Comparison of ENCODE assay signal across 17 cellular contexts in genomic region chr7:111392294-111392693, GRCh38.
A peak's percentile ranks its signal among the peaks of the same experiment; 100 is the strongest.
DNase-seq lines count a peak whose midpoint lies in the region; ATAC-seq, FAIRE-seq and TF ChIP-seq lines count a peak whose summit lies in the region.
"Had no signal": no experiment of that assay in that cellular context is flagged by ENCODE, and none has a peak within 500 bp of the region (broad histone marks: within the 10 kb centered on the region; RNA-seq: fewer than 3 reads in every experiment).

No MANE protein-coding gene starts in this region.

- TF ChIP-seq POLR2A in heart left ventricle (IDR thresholded peaks at IDR 0.05) (no peak), tibial nerve (IDR thresholded peaks at IDR 0.05) (no peak)

- H3K4me2 ChIP-seq in astrocyte (ENCODE audit: low read length), result no peak overlapping the region
- no peak overlapping the region for H3K4me2 ChIP-seq in mesendoderm (ENCODE audit: low read length)

- peaks cover 0 to 3% (median 0%) of the 10 kb centered on the region in 12 donors for H3K9me3 ChIP-seq in heart left ventricle
- H3K9me3 ChIP-seq in astrocyte (ENCODE audit: insufficient read depth, low read depth, low read length), result no peaks in the 10 kb centered on the region
- H3K9me3 ChIP-seq in tibial nerve, result peaks cover 0 to 3% (median 0%) of the 10 kb centered on the region in 4 donors

- H3K36me3 ChIP-seq in heart left ventricle, result no peaks in the 10 kb centered on the region
- no peaks in the 10 kb centered on the region for H3K36me3 ChIP-seq in astrocyte (ENCODE audit: insufficient read depth, low read length)
- no peaks in the 10 kb centered on the region for H3K36me3 ChIP-seq in mesendoderm (ENCODE audit: control insufficient read depth, insufficient read depth, low read length)
- no peaks in the 10 kb centered on the region for H3K36me3 ChIP-seq in tibial nerve

- TF ChIP-seq CTCF in heart left ventricle (IDR thresholded peaks at IDR 0.05), result no peak
- TF ChIP-seq CTCF in astrocyte (IDR thresholded peaks at IDR 0.05; ENCODE audit: insufficient read depth, low read depth, low read length), result no peak
- no peak for TF ChIP-seq CTCF in tibial nerve (IDR thresholded peaks at IDR 0.05)

- no peak for FAIRE-seq in astrocyte (lab: Jason Lieb, UNC)
- FAIRE-seq: GM19239, H54 had no signal

- ATAC-seq in heart left ventricle, result no peak
- ATAC-seq in left cardiac atrium, result no peak
- no peak for ATAC-seq in effector memory CD8-positive, alpha-beta T cell (replicated peaks)
- ATAC-seq: Panc1 had no signal

- H3K27me3 ChIP-seq in heart left ventricle (no peaks in the 10 kb centered on the region), astrocyte (ENCODE audit: insufficient read depth, low read length) (no peaks in the 10 kb centered on the region), mesendoderm (ENCODE audit: insufficient read depth, low read length, poor library complexity) (no peaks in the 10 kb centered on the region), tibial nerve (no peaks in the 10 kb centered on the region)

- H4K20me1 ChIP-seq in astrocyte (ENCODE audit: insufficient read depth, low read length), result no peaks in the 10 kb centered on the region

- no peak overlapping the region for H2AK5ac ChIP-seq in mesendoderm (ENCODE audit: low read length)

- no peaks in the 10 kb centered on the region for H3K36me3 Mint-ChIP-seq in astrocyte (ENCODE audit: low read depth, unreplicated experiment)
- no peaks in the 10 kb centered on the region for H3K36me3 Mint-ChIP-seq in effector memory CD8-positive, alpha-beta T cell (ENCODE audit: insufficient read depth)
- H3K36me3 Mint-ChIP-seq: CD14-positive monocyte had no signal

- no peak overlapping the region for H3K27ac Mint-ChIP-seq in astrocyte (ENCODE audit: unreplicated experiment)
- H3K27ac Mint-ChIP-seq in effector memory CD8-positive, alpha-beta T cell, result no peak overlapping the region
- H3K27ac Mint-ChIP-seq: CD14-positive monocyte, HFFc6 had no signal

- no peak overlapping the region for H4K8ac ChIP-seq in mesendoderm (ENCODE audit: low read depth, low read length)

- no peak overlapping the region for H2BK15ac ChIP-seq in mesendoderm (replicated peaks; ENCODE audit: low read depth)

- H3K4me3 Mint-ChIP-seq in astrocyte (ENCODE audit: unreplicated experiment), result no peak overlapping the region
- H3K4me3 Mint-ChIP-seq in effector memory CD8-positive, alpha-beta T cell, result no peak overlapping the region
- H3K4me3 Mint-ChIP-seq: CD14-positive monocyte, HFFc6 had no signal

- no peak overlapping the region for H3K56ac ChIP-seq in mesendoderm (ENCODE audit: low read length)

- 67 to 86% (median 74%) methylated on average over 1 of the region's 1 CpG for WGBS in heart left ventricle, 4 donors
- WGBS in mesendoderm (ENCODE audit: extremely low coverage, insufficient coverage, low lambda C conversion rate), result no CpG with 5 or more reads among the region's 1 CpG
- 38 to 46% methylated on average over 1 of the region's 1 CpG for WGBS in tibial nerve, 2 donors

- no peak overlapping the region for H3K23ac ChIP-seq in mesendoderm (ENCODE audit: low read length)

- H3K9me3 Mint-ChIP-seq in astrocyte (ENCODE audit: unreplicated experiment), result no peaks in the 10 kb centered on the region
- peaks cover 0 to 8% of the 10 kb centered on the region in 2 donors for H3K9me3 Mint-ChIP-seq in effector memory CD8-positive, alpha-beta T cell
- H3K9me3 Mint-ChIP-seq: HFFc6 had no signal

- H3K79me2 ChIP-seq in astrocyte (ENCODE audit: insufficient read depth, low read length), result no peaks in the 10 kb centered on the region
- no peaks in the 10 kb centered on the region for H3K79me2 ChIP-seq in mesendoderm (ENCODE audit: control insufficient read depth, insufficient read depth, low read length)

- H4K5ac ChIP-seq in mesendoderm (ENCODE audit: low read length), result no peak overlapping the region

- peak overlapping the region; percentile 39 for H3K18ac ChIP-seq in mesendoderm (ENCODE audit: low read length)

- no peak overlapping the region for H3K4ac ChIP-seq in mesendoderm (ENCODE audit: low read depth, low read length)

- H3K9ac ChIP-seq in astrocyte (ENCODE audit: low read length) (no peak overlapping the region), mesendoderm (ENCODE audit: low read length) (no peak overlapping the region)

- H3K27ac ChIP-seq in heart left ventricle (peak overlapping the region in 7 of 12 donors; percentile 26 to 62 (median 39)), astrocyte (ENCODE audit: low read depth, low read length) (peak overlapping the region; percentile 23), mesendoderm (ENCODE audit: low read depth, low read length) (no peak overlapping the region), tibial nerve (peak overlapping the region; percentile 17 to 79 (median 63))

- H3K4me3 ChIP-seq in heart left ventricle (no peak overlapping the region), astrocyte (ENCODE audit: insufficient read depth, low read depth, low read length) (no peak overlapping the region), mesendoderm (ENCODE audit: low read length) (no peak overlapping the region), tibial nerve (no peak overlapping the region)

- H2BK120ac ChIP-seq in mesendoderm (ENCODE audit: low read depth, low read length), result no peak overlapping the region

- DNase-seq in heart left ventricle, result no peak
- no peak for DNase-seq in left cardiac atrium
- DNase-seq in astrocyte (ENCODE audit: low read depth), result no peak
- DNase-seq in mesendoderm, result no peak
- DNase-seq in tibial nerve (ENCODE audit: low spot score in 2 of 2), result no peak
- DNase-seq in NCI-H1417 (lab: John Stamatoyannopoulos, UW), result no peak
- DNase-seq in effector memory CD8-positive, alpha-beta T cell, result no peak
- no peak for DNase-seq in NCI-H1092 treated with DMSO at 0.1 percent for 48 hours (lab: John Stamatoyannopoulos, UW)
- DNase-seq: HFFc6, NCI-H1436, NCI-H2029, NCI-H510A, Right ventricle myocardium superior had no signal

- H3K4me1 ChIP-seq in heart left ventricle (peaks cover 0 to 26% (median 9%) of the 10 kb centered on the region in 12 donors), astrocyte (ENCODE audit: insufficient read depth, low read length) (peaks cover 8% of the 10 kb centered on the region), mesendoderm (ENCODE audit: control insufficient read depth, low read depth, low read length) (no peaks in the 10 kb centered on the region), tibial nerve (peaks cover 0 to 38% (median 6%) of the 10 kb centered on the region in 4 donors)

- H3K4me1 Mint-ChIP-seq in astrocyte (ENCODE audit: low read depth, unreplicated experiment), result peaks cover 13% of the 10 kb centered on the region
- H3K4me1 Mint-ChIP-seq in effector memory CD8-positive, alpha-beta T cell (ENCODE audit: low read depth in 2 of 2), result no peaks in the 10 kb centered on the region
- H3K4me1 Mint-ChIP-seq: CD14-positive monocyte had no signal

- TF ChIP-seq EP300 in tibial nerve (IDR thresholded peaks at IDR 0.05), result no peak

- H3K79me1 ChIP-seq in mesendoderm (ENCODE audit: low read length), result no peaks in the 10 kb centered on the region

- no peak overlapping the region for H2BK5ac ChIP-seq in mesendoderm (ENCODE audit: low read length)

- H2AFZ ChIP-seq in astrocyte (ENCODE audit: low read depth, low read length), result no peak overlapping the region

- no peaks in the 10 kb centered on the region for H3K27me3 Mint-ChIP-seq in astrocyte (ENCODE audit: low read depth, unreplicated experiment)
- H3K27me3 Mint-ChIP-seq in effector memory CD8-positive, alpha-beta T cell, result no peaks in the 10 kb centered on the region

- intact Hi-C loops in heart left ventricle (cut with DNase I), result no loop called here
- intact Hi-C loops in left cardiac atrium (cut with DNase I), result no loop called here
